In the genomic region with DNA sequence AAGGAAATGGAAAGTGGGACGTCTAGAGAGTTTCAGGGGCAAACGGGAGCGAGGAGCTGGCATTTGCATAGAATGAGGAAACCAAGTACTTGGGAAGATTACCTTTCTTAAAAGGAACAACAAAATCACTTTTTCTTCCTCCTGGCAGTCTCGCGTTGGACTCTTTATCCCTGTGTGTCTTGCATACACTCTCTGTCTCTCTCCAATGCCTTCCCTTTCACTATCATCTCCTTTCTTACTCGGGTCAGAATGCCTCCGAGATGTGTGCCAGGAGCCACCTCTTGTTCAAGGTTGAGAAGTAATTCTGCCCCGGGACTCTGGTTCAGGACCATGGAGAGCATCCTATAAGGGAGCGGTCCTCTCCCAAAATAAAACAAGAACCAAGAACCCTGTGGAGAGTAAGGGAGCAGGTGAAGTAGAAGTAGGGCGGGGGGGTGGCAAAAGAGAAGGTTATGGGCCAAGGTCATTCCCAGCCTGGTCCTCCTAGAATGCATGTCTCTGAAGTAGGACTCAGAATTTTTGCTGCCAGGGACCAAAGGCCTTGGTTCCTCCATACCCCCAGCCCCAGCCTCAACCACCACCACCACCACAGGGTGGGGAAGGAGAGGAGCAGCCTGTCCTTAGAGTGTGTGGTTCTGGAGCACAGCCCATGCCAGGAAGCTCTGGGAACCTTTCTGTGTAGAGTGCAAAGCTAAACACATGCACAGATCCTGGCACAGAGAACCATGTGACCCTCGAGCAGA, we compare ENCODE assay signal across 2 cellular contexts.
A peak's percentile ranks its signal among the peaks of the same experiment; 100 is the strongest.
TF ChIP-seq lines count a peak whose summit lies in the region.

No MANE protein-coding gene starts in this region.

TF ChIP-seq in HCT116, 20 proteins besides CTCF, POLR2A, EP300 and RAD21 (continued from another document):
- TF ChIP-seq YY1 (IDR thresholded peaks at IDR 0.05; ENCODE audit: extremely low read depth, insufficient replicate concordance, low read depth, low read length) (no peak), CBX3 (IDR thresholded peaks at IDR 0.05; ENCODE audit: low read depth) (no peak)
- TF ChIP-seq, protein P1, sequence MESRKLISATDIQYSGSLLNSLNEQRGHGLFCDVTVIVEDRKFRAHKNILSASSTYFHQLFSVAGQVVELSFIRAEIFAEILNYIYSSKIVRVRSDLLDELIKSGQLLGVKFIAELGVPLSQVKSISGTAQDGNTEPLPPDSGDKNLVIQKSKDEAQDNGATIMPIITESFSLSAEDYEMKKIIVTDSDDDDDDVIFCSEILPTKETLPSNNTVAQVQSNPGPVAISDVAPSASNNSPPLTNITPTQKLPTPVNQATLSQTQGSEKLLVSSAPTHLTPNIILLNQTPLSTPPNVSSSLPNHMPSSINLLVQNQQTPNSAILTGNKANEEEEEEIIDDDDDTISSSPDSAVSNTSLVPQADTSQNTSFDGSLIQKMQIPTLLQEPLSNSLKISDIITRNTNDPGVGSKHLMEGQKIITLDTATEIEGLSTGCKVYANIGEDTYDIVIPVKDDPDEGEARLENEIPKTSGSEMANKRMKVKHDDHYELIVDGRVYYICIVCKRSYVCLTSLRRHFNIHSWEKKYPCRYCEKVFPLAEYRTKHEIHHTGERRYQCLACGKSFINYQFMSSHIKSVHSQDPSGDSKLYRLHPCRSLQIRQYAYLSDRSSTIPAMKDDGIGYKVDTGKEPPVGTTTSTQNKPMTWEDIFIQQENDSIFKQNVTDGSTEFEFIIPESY (IDR thresholded peaks at IDR 0.05; ENCODE audit: extremely low read depth, insufficient replicate concordance, low read length) = no peak

TF ChIP-seq in WTC11, 78 proteins besides CTCF, POLR2A, EP300 and RAD21 (continued from another document and continues in another):
- TF ChIP-seq, protein P2, sequence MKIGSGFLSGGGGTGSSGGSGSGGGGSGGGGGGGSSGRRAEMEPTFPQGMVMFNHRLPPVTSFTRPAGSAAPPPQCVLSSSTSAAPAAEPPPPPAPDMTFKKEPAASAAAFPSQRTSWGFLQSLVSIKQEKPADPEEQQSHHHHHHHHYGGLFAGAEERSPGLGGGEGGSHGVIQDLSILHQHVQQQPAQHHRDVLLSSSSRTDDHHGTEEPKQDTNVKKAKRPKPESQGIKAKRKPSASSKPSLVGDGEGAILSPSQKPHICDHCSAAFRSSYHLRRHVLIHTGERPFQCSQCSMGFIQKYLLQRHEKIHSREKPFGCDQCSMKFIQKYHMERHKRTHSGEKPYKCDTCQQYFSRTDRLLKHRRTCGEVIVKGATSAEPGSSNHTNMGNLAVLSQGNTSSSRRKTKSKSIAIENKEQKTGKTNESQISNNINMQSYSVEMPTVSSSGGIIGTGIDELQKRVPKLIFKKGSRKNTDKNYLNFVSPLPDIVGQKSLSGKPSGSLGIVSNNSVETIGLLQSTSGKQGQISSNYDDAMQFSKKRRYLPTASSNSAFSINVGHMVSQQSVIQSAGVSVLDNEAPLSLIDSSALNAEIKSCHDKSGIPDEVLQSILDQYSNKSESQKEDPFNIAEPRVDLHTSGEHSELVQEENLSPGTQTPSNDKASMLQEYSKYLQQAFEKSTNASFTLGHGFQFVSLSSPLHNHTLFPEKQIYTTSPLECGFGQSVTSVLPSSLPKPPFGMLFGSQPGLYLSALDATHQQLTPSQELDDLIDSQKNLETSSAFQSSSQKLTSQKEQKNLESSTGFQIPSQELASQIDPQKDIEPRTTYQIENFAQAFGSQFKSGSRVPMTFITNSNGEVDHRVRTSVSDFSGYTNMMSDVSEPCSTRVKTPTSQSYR (CRISPR knock-in tag; IDR thresholded peaks at IDR 0.05) = 0 out of 2 replicates have a peak, but pooled peaks have one; percentile 63
- TF ChIP-seq, protein P3, sequence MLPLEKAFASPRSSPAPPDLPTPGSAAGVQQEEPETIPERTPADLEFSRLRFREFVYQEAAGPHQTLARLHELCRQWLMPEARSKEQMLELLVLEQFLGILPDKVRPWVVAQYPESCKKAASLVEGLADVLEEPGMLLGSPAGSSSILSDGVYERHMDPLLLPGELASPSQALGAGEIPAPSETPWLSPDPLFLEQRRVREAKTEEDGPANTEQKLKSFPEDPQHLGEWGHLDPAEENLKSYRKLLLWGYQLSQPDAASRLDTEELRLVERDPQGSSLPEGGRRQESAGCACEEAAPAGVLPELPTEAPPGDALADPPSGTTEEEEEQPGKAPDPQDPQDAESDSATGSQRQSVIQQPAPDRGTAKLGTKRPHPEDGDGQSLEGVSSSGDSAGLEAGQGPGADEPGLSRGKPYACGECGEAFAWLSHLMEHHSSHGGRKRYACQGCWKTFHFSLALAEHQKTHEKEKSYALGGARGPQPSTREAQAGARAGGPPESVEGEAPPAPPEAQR (CRISPR knock-in tag; IDR thresholded peaks at IDR 0.05) = no peak
- TF ChIP-seq SMAD3 (CRISPR knock-in tag; IDR thresholded peaks at IDR 0.05; ENCODE audit: borderline replicate concordance) (no peak), ZNF138 (CRISPR knock-in tag; conservative IDR thresholded peaks at IDR 0.05) (0 out of 2 replicates have a peak, but pooled peaks have one; percentile 18), NFYB (CRISPR knock-in tag; conservative IDR thresholded peaks at IDR 0.05; ENCODE audit: low read depth) (0 out of 2 replicates have a peak, but pooled peaks have one; percentile 32), ZBTB21 (CRISPR knock-in tag; IDR thresholded peaks at IDR 0.05; ENCODE audit: borderline replicate concordance) (no peak), TEAD4 (CRISPR knock-in tag; IDR thresholded peaks at IDR 0.05) (no peak), ZNF671 (CRISPR knock-in tag; IDR thresholded peaks at IDR 0.05) (0 out of 2 replicates have a peak, but pooled peaks have one; percentile 10), ESRRA (CRISPR knock-in tag; IDR thresholded peaks at IDR 0.05; ENCODE audit: borderline replicate concordance) (no peak), TEAD1 (CRISPR knock-in tag; IDR thresholded peaks at IDR 0.05) (peak; percentile 67; the same call in 1 of the 2 replicates), ZNF263 (CRISPR knock-in tag; IDR thresholded peaks at IDR 0.05; ENCODE audit: low read depth) (no peak), ZNF317 (CRISPR knock-in tag; IDR thresholded peaks at IDR 0.05; ENCODE audit: borderline replicate concordance, low read depth) (no peak), CREB1 (CRISPR knock-in tag; IDR thresholded peaks at IDR 0.05) (0 out of 2 replicates have a peak, but pooled peaks have one; percentile 41), NFE2L1 (CRISPR knock-in tag; IDR thresholded peaks at IDR 0.05) (0 out of 2 replicates have a peak, but pooled peaks have one; percentile 28), ETV6 (CRISPR knock-in tag; IDR thresholded peaks at IDR 0.05) (no peak)
- TF ChIP-seq, protein P4, sequence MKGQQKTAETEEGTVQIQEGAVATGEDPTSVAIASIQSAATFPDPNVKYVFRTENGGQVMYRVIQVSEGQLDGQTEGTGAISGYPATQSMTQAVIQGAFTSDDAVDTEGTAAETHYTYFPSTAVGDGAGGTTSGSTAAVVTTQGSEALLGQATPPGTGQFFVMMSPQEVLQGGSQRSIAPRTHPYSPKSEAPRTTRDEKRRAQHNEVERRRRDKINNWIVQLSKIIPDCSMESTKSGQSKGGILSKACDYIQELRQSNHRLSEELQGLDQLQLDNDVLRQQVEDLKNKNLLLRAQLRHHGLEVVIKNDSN (CRISPR knock-in tag; IDR thresholded peaks at IDR 0.05) = peak; percentile 60; the same call in 1 of the 2 replicates
- TF ChIP-seq, protein P5, sequence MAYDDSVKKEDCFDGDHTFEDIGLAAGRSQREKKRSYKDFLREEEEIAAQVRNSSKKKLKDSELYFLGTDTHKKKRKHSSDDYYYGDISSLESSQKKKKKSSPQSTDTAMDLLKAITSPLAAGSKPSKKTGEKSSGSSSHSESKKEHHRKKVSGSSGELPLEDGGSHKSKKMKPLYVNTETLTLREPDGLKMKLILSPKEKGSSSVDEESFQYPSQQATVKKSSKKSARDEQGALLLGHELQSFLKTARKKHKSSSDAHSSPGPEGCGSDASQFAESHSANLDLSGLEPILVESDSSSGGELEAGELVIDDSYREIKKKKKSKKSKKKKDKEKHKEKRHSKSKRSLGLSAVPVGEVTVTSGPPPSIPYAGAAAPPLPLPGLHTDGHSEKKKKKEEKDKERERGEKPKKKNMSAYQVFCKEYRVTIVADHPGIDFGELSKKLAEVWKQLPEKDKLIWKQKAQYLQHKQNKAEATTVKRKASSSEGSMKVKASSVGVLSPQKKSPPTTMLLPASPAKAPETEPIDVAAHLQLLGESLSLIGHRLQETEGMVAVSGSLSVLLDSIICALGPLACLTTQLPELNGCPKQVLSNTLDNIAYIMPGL (CRISPR knock-in tag; IDR thresholded peaks at IDR 0.05) = no peak
- TF ChIP-seq, protein P6, sequence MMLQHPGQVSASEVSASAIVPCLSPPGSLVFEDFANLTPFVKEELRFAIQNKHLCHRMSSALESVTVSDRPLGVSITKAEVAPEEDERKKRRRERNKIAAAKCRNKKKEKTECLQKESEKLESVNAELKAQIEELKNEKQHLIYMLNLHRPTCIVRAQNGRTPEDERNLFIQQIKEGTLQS (CRISPR knock-in tag; conservative IDR thresholded peaks at IDR 0.05) = no peak
- TF ChIP-seq, protein P7, sequence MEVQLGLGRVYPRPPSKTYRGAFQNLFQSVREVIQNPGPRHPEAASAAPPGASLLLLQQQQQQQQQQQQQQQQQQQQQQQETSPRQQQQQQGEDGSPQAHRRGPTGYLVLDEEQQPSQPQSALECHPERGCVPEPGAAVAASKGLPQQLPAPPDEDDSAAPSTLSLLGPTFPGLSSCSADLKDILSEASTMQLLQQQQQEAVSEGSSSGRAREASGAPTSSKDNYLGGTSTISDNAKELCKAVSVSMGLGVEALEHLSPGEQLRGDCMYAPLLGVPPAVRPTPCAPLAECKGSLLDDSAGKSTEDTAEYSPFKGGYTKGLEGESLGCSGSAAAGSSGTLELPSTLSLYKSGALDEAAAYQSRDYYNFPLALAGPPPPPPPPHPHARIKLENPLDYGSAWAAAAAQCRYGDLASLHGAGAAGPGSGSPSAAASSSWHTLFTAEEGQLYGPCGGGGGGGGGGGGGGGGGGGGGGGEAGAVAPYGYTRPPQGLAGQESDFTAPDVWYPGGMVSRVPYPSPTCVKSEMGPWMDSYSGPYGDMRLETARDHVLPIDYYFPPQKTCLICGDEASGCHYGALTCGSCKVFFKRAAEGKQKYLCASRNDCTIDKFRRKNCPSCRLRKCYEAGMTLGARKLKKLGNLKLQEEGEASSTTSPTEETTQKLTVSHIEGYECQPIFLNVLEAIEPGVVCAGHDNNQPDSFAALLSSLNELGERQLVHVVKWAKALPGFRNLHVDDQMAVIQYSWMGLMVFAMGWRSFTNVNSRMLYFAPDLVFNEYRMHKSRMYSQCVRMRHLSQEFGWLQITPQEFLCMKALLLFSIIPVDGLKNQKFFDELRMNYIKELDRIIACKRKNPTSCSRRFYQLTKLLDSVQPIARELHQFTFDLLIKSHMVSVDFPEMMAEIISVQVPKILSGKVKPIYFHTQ (CRISPR knock-in tag; IDR thresholded peaks at IDR 0.05) = no peak
- TF ChIP-seq, protein P8, sequence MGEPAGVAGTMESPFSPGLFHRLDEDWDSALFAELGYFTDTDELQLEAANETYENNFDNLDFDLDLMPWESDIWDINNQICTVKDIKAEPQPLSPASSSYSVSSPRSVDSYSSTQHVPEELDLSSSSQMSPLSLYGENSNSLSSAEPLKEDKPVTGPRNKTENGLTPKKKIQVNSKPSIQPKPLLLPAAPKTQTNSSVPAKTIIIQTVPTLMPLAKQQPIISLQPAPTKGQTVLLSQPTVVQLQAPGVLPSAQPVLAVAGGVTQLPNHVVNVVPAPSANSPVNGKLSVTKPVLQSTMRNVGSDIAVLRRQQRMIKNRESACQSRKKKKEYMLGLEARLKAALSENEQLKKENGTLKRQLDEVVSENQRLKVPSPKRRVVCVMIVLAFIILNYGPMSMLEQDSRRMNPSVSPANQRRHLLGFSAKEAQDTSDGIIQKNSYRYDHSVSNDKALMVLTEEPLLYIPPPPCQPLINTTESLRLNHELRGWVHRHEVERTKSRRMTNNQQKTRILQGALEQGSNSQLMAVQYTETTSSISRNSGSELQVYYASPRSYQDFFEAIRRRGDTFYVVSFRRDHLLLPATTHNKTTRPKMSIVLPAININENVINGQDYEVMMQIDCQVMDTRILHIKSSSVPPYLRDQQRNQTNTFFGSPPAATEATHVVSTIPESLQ (CRISPR knock-in tag; IDR thresholded peaks at IDR 0.05) = no peak
- TF ChIP-seq, protein P9, sequence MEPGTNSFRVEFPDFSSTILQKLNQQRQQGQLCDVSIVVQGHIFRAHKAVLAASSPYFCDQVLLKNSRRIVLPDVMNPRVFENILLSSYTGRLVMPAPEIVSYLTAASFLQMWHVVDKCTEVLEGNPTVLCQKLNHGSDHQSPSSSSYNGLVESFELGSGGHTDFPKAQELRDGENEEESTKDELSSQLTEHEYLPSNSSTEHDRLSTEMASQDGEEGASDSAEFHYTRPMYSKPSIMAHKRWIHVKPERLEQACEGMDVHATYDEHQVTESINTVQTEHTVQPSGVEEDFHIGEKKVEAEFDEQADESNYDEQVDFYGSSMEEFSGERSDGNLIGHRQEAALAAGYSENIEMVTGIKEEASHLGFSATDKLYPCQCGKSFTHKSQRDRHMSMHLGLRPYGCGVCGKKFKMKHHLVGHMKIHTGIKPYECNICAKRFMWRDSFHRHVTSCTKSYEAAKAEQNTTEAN (CRISPR knock-in tag; IDR thresholded peaks at IDR 0.05) = no peak
- TF ChIP-seq, protein P10, sequence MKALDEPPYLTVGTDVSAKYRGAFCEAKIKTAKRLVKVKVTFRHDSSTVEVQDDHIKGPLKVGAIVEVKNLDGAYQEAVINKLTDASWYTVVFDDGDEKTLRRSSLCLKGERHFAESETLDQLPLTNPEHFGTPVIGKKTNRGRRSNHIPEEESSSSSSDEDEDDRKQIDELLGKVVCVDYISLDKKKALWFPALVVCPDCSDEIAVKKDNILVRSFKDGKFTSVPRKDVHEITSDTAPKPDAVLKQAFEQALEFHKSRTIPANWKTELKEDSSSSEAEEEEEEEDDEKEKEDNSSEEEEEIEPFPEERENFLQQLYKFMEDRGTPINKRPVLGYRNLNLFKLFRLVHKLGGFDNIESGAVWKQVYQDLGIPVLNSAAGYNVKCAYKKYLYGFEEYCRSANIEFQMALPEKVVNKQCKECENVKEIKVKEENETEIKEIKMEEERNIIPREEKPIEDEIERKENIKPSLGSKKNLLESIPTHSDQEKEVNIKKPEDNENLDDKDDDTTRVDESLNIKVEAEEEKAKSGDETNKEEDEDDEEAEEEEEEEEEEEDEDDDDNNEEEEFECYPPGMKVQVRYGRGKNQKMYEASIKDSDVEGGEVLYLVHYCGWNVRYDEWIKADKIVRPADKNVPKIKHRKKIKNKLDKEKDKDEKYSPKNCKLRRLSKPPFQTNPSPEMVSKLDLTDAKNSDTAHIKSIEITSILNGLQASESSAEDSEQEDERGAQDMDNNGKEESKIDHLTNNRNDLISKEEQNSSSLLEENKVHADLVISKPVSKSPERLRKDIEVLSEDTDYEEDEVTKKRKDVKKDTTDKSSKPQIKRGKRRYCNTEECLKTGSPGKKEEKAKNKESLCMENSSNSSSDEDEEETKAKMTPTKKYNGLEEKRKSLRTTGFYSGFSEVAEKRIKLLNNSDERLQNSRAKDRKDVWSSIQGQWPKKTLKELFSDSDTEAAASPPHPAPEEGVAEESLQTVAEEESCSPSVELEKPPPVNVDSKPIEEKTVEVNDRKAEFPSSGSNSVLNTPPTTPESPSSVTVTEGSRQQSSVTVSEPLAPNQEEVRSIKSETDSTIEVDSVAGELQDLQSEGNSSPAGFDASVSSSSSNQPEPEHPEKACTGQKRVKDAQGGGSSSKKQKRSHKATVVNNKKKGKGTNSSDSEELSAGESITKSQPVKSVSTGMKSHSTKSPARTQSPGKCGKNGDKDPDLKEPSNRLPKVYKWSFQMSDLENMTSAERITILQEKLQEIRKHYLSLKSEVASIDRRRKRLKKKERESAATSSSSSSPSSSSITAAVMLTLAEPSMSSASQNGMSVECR (CRISPR knock-in tag; IDR thresholded peaks at IDR 0.05; ENCODE audit: borderline replicate concordance) = peak; percentile 87
